1 cellular context compared by ENCODE assay signal in the genomic region with DNA sequence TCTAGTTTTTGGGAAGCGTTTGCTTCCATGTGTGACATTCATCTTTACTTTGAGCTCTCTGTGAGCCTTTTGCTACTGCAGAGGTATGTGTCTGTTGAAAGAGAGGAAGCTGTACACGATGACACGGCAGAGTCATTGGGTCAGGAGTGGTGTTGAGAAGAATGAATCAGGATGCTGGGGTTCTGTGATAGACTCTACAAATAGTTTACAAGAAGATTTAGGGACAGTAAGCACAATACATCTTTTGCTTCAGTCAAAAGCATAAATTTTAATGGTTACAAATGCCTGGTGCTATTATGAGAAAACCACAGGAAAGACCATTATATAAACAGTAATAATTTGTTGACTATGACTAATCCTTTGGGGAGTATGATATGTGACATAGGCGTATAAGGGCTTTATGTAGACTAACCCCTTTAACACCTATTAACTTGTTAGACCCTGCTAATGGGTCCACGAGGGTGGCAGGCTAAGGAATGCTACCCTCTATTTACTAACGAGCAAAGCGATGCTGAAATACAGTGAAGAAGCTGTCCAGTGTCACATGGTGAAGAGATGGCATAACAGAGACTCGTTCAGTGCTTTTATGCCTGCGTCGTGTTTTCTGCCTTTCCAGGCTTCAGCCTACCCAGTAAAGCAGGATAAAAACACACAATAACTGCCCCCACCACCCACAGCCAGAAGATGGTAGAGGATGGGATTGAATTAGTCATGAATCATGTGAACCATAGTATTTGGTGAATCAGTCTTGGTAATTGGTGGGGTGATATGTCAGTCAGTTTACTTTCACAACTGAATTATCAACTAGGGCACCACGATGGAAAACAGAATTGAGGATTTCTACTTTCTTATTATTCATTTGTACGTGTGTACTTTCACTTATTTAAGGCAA.
TF ChIP-seq lines count a peak whose summit lies in the region.

No MANE protein-coding gene starts in this region.

TF ChIP-seq in SK-N-SH, 30 proteins besides CTCF, POLR2A, EP300 and RAD21 (continued from another document):
- TF ChIP-seq, protein P1, sequence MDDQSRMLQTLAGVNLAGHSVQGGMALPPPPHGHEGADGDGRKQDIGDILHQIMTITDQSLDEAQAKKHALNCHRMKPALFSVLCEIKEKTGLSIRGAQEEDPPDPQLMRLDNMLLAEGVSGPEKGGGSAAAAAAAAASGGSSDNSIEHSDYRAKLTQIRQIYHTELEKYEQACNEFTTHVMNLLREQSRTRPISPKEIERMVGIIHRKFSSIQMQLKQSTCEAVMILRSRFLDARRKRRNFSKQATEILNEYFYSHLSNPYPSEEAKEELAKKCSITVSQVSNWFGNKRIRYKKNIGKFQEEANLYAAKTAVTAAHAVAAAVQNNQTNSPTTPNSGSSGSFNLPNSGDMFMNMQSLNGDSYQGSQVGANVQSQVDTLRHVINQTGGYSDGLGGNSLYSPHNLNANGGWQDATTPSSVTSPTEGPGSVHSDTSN (IDR thresholded peaks at IDR 0.05) = peak; percentile 89
- TF ChIP-seq, protein P2, sequence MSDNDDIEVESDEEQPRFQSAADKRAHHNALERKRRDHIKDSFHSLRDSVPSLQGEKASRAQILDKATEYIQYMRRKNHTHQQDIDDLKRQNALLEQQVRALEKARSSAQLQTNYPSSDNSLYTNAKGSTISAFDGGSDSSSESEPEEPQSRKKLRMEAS (IDR thresholded peaks at IDR 0.05; ENCODE audit: low read depth) = peak; percentile 14; the same call in 1 of the 2 replicates
